ENCODE assay signal across 11 cellular contexts in the genomic region with DNA sequence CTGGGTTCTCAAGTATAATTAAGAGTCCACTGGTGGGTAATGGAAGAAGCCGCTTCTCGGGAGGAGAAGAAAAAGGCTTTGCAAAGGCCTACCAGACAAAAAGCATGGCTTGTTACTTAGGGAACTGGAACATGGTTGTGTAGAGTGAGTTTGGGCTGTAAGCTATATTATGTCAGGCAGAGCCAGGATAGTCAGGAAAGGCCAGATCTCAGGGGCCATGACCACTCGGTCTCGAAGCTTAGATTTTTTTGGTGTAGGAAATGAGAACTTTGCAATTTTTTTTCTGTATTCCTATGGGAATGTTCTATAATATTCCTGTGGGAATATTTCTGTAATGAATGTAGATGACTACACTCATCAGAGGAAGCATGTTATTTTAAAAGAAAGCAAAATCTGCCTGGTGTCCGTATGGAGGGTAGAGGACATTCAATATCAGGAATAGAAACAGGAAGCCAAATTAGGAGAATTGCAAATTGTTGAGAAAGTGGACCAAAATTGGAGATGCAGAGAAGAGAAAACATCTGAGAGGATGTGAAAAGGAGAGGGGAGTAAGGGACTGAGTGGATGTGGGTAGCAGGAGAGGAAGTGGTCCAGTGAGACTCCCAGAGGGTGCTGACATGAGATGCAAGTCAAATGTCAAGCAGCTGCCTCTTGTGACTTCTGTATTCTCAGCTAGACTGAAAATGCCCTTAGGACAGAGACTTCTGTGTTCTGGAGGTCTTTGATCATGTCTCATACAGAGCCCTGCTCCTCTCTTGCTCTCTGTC. TPM values are rescaled to one million over a fixed set of nuclear protein-coding genes. Genes with fewer than 3 reads are reported as not detected.
DNase-seq lines count a peak whose midpoint lies in the region; ATAC-seq and TF ChIP-seq lines count a peak whose summit lies in the region.
"Had no signal": no experiment of that assay in that cellular context is flagged by ENCODE, and none has a peak within 500 bp of the region (broad histone marks: within the 10 kb centered on the region; RNA-seq: fewer than 3 reads in every experiment).

No MANE protein-coding gene starts in this region.

- H3K36me3 Mint-ChIP-seq in activated CD8-positive, alpha-beta T cell treated with anti-CD3 and anti-CD28 coated beads, Interleukin-2, amount 10 ng/mL, durations not matched to agents 7 days and 5 days (ENCODE audit: low read depth), result no peaks in the 10 kb centered on the region
- no peaks in the 10 kb centered on the region for H3K36me3 Mint-ChIP-seq in CD8-positive, alpha-beta T cell

- H3K27me3 ChIP-seq in CD8-positive, alpha-beta T cell (ENCODE audit: insufficient read depth, low read length), result no peaks in the 10 kb centered on the region

- H3K27me3 Mint-ChIP-seq in activated CD8-positive, alpha-beta T cell treated with anti-CD3 and anti-CD28 coated beads, Interleukin-2, amount 10 ng/mL, durations not matched to agents 7 days and 5 days (ENCODE audit: low read depth), result peaks cover 5% of the 10 kb centered on the region
- H3K27me3 Mint-ChIP-seq in CD8-positive, alpha-beta T cell (ENCODE audit: low read depth), result peaks cover 19% of the 10 kb centered on the region

- CTCF ChIA-PET in activated CD8-positive, alpha-beta T cell treated with anti-CD3 and anti-CD28 coated beads, Interleukin-2, amount 10 ng/mL, durations not matched to agents 7 days and 5 days (lab: Charles Lee), result interaction anchor here (1.2 to 2.9 kb wide), 3 partner anchors 9 to 48 kb away, joined by 4 to 14 read pairs (median 7); no protein-coding TSS in a partner anchor
- CTCF ChIA-PET in CD8-positive, alpha-beta T cell (lab: Charles Lee), result no interaction called here

- H3K4me3 ChIP-seq in CD8-positive, alpha-beta T cell (ENCODE audit: low read depth, low read length), result no peak overlapping the region
- H3K4me3 ChIP-seq: coronary artery had no signal

- intact Hi-C loops in CD8-positive, alpha-beta T cell (cut with DNase I, micrococcal nuclease), result no loop called here

- POLR2A ChIA-PET in activated CD8-positive, alpha-beta T cell treated with anti-CD3 and anti-CD28 coated beads, Interleukin-2, amount 10 ng/mL, durations not matched to agents 7 days and 5 days (lab: Charles Lee), result no interaction called here
- POLR2A ChIA-PET in CD8-positive, alpha-beta T cell (lab: Charles Lee), result no interaction called here

- H3K27ac Mint-ChIP-seq in activated CD8-positive, alpha-beta T cell treated with anti-CD3 and anti-CD28 coated beads, Interleukin-2, amount 10 ng/mL, durations not matched to agents 7 days and 5 days, result no peak overlapping the region
- no peak overlapping the region for H3K27ac Mint-ChIP-seq in CD8-positive, alpha-beta T cell

- H3K36me3 ChIP-seq in CD8-positive, alpha-beta T cell (ENCODE audit: insufficient read depth, low read length), result no peaks in the 10 kb centered on the region

- ATAC-seq in GM18508 (IDR thresholded peaks at IDR 0.05; ENCODE audit: insufficient read depth, unreplicated experiment) (peak; percentile 92), GM21390 (IDR thresholded peaks at IDR 0.05; ENCODE audit: unreplicated experiment) (peak; percentile 87), HG03139 (IDR thresholded peaks at IDR 0.05; ENCODE audit: unreplicated experiment) (peak; percentile 88)
- ATAC-seq in activated CD8-positive, alpha-beta T cell treated with anti-CD3 and anti-CD28 coated beads, Interleukin-2, amount 10 ng/mL, durations not matched to agents 7 days and 5 days, result peak; percentile 75
- no peak for ATAC-seq in CD8-positive, alpha-beta T cell

- H3K4me1 ChIP-seq in CD8-positive, alpha-beta T cell (ENCODE audit: insufficient read depth, low read length), result peaks cover 3% of the 10 kb centered on the region

- no peaks in the 10 kb centered on the region for H3K9me3 ChIP-seq in CD8-positive, alpha-beta T cell (ENCODE audit: low read length)

- TF ChIP-seq CTCF in CD8-positive, alpha-beta T cell (IDR thresholded peaks at IDR 0.05), result no peak

- H3K27ac ChIP-seq in CD8-positive, alpha-beta T cell (ENCODE audit: low read depth, low read length), result no peak overlapping the region
- H3K27ac ChIP-seq: coronary artery, parathyroid adenoma had no signal

- H3K4me1 Mint-ChIP-seq in activated CD8-positive, alpha-beta T cell treated with anti-CD3 and anti-CD28 coated beads, Interleukin-2, amount 10 ng/mL, durations not matched to agents 7 days and 5 days (ENCODE audit: low read depth), result peaks cover 37% of the 10 kb centered on the region
- peaks cover 16% of the 10 kb centered on the region for H3K4me1 Mint-ChIP-seq in CD8-positive, alpha-beta T cell (ENCODE audit: low read depth)

- peak; percentile 67 for DNase-seq in activated CD8-positive, alpha-beta T cell treated with anti-CD3 and anti-CD28 coated beads, Interleukin-2, amount 10 ng/mL, durations not matched to agents 7 days and 5 days
- DNase-seq in LoVo (ENCODE audit: low spot score), result no peak
- DNase-seq in activated CD4-positive, CD25-positive, alpha-beta regulatory T cell (lab: John Stamatoyannopoulos, UW), result no peak
- DNase-seq in NK-92 treated with Interleukin-12 subunit alpha and Interleukin-12 subunit beta, amount 100 ng/mL, for 24 hours (lab: John Stamatoyannopoulos, UW), result no peak
- no peak for DNase-seq in CD8-positive, alpha-beta T cell

- no peaks in the 10 kb centered on the region for H3K9me3 Mint-ChIP-seq in activated CD8-positive, alpha-beta T cell treated with anti-CD3 and anti-CD28 coated beads, Interleukin-2, amount 10 ng/mL, durations not matched to agents 7 days and 5 days (ENCODE audit: insufficient read depth)
- H3K9me3 Mint-ChIP-seq in CD8-positive, alpha-beta T cell, result no peaks in the 10 kb centered on the region

- H3K4me3 Mint-ChIP-seq in activated CD8-positive, alpha-beta T cell treated with anti-CD3 and anti-CD28 coated beads, Interleukin-2, amount 10 ng/mL, durations not matched to agents 7 days and 5 days, result no peak overlapping the region
- no peak overlapping the region for H3K4me3 Mint-ChIP-seq in CD8-positive, alpha-beta T cell

RNA-seq across cellular contexts. Expression of gene HAO2, which starts 45.2 kb away (rescaled TPM):
- not detected for total RNA-seq in activated CD8-positive, alpha-beta T cell treated with anti-CD3 and anti-CD28 coated beads, Interleukin-2, amount 10 ng/mL, durations not matched to agents 7 days and 5 days
- total RNA-seq in CD8-positive, alpha-beta T cell, result not detected
- total RNA-seq: HT-29 had no signal
